Comparison of ENCODE assay signal across 8 cellular contexts in the genomic region with DNA sequence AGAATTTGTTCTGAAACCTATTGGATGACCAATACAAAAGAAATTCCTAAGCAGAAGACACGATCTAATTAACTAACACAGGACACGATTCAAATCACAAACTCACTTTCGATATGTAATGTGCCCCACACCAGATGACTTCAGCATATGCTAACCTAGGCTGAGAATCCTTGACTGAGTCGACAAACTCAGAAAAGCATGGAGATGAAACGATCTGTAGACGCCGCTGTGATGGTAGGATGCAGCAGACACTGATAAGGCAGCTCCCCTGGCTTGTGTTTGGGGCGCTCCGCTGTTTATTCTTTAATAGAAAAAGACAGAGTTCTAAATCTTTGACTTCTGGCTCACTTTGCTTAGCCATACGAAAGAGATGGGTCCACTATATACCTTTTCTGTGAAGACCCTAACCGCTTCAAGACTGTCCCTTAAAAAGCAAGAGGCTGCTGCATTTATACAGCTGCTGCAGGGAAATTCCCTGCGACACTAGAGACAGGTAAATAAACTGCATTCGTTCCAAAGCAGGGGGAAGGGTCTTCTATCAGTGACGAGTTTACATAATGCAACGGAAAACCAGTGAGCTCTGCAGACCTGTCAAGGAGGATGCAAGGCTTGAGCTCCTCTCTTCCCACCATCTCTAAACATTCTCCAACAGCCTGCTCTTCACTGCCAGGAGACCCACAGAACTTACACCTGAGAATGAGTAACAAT. TPM values are rescaled to one million over a fixed set of nuclear protein-coding genes. Genes with fewer than 3 reads are reported as not detected.
DNase-seq lines count a peak whose midpoint lies in the region; ATAC-seq and TF ChIP-seq lines count a peak whose summit lies in the region.

No MANE protein-coding gene starts in this region.

- H3K4me1 Mint-ChIP-seq in MCF 10A (ENCODE audit: insufficient read depth, unreplicated experiment), result peaks cover 21% of the 10 kb centered on the region
- peaks cover 28% of the 10 kb centered on the region for H3K4me1 Mint-ChIP-seq in memory B cell

- WGBS in aorta, 2 donors, result 31 to 33% methylated on average over 15 of the region's 15 CpGs

- POLR2A ChIA-PET in MCF 10A (lab: Yijun Ruan, JAX), result interaction anchor here (0.6 to 7.0 kb wide), 18 partner anchors 11 to 197 kb away, joined by 3 to 138 read pairs (median 7); partner anchors contain the start of genes METTL3, RAB2B, SUPT16H and TOX4

- H3K27me3 ChIP-seq in MG63, result no peaks in the 10 kb centered on the region
- H3K27me3 ChIP-seq in aorta (ENCODE audit: control insufficient read depth in 1 of 2, insufficient read depth in 2 of 2, low read length in 1 of 2), result no peaks in the 10 kb centered on the region

- TF ChIP-seq CTCF in MCF 10A (IDR thresholded peaks at IDR 0.05; ENCODE audit: unreplicated experiment), result no peak

- no peaks in the 10 kb centered on the region for H3K36me3 ChIP-seq in MG63
- no peaks in the 10 kb centered on the region for H3K36me3 ChIP-seq in aorta (ENCODE audit: control insufficient read depth in 1 of 2, insufficient read depth in 2 of 2, low read length in 1 of 2)

- no peaks in the 10 kb centered on the region for H3K9me3 Mint-ChIP-seq in MCF 10A (ENCODE audit: unreplicated experiment)
- H3K9me3 Mint-ChIP-seq in memory B cell, result no peaks in the 10 kb centered on the region

- peaks cover 8% of the 10 kb centered on the region for H3K36me3 Mint-ChIP-seq in MCF 10A (ENCODE audit: insufficient read depth, unreplicated experiment)
- H3K36me3 Mint-ChIP-seq in memory B cell, result peaks cover 12% of the 10 kb centered on the region

- no peak for ATAC-seq in memory B cell (ENCODE audit: low read depth)
- ATAC-seq in aorta (ENCODE audit: low FRiP score), result no peak
- no peak for ATAC-seq in HG03025 (IDR thresholded peaks at IDR 0.05; ENCODE audit: low FRiP score, unreplicated experiment)

- H3K4me3 Mint-ChIP-seq in MCF 10A (ENCODE audit: unreplicated experiment), result peak overlapping the region; percentile 92
- peak overlapping the region; percentile 96 for H3K4me3 Mint-ChIP-seq in memory B cell

- no peaks in the 10 kb centered on the region for H3K9me3 ChIP-seq in MG63
- H3K9me3 ChIP-seq in aorta (ENCODE audit: control insufficient read depth, low read length), result no peaks in the 10 kb centered on the region

- no peak overlapping the region for H3K27ac ChIP-seq in aorta (ENCODE audit: low read depth in 1 of 2, low read length in 2 of 2)

- DNase-seq in COLO668 (lab: John Stamatoyannopoulos, UW; ENCODE audit: unreplicated experiment) (peak; percentile 27), MG63 (no peak), MCF 10A (ENCODE audit: unreplicated experiment) (no peak), memory B cell (ENCODE audit: low spot score in 2 of 2) (no peak), aorta (no peak)
- DNase-seq in stimulated activated CD4-positive, alpha-beta T cell treated with anti-CD3 and anti-CD28 coated beads, Interleukin-2, amount 100 ng/mL, for 48 hours, result no peak
- DNase-seq in stimulated activated CD4-positive, alpha-beta T cell treated with anti-CD3 and anti-CD28 coated beads, Interleukin-15, amount 100 ng/mL, for 24 hours, result no peak

- H3K4me1 ChIP-seq in aorta (ENCODE audit: control insufficient read depth in 1 of 2, insufficient read depth in 2 of 2, low read length in 2 of 2), result peaks cover 0 to 2% of the 10 kb centered on the region in 2 donors

- peak overlapping the region; percentile 98 for H3K27ac Mint-ChIP-seq in MCF 10A (ENCODE audit: low read depth, unreplicated experiment)
- peak overlapping the region; percentile 98 for H3K27ac Mint-ChIP-seq in memory B cell

- CTCF ChIA-PET in MCF 10A (lab: Yijun Ruan, JAX), result interaction anchor here (0.6 to 6.4 kb wide), 15 partner anchors 10 to 1215 kb away, joined by 3 to 60 read pairs (median 5); partner anchors contain the start of genes RAB2B and TOX4

- intact Hi-C loops in MCF 10A (cut with micrococcal nuclease) (loop anchor here (1.0 to 10.0 kb wide), 4 partner anchors 18 to 220 kb away; partner anchors contain the start of gene SUPT16H), aorta (cut with DNase I) (loop anchor here in 1 of 2 donors (5.0 kb wide), 2 partner anchors 73 to 102 kb away; partner anchors contain the start of gene SUPT16H)

- BruUV-seq in MCF 10A (replicated peaks; lab: Mats Ljungman, UMichigan), result no TSS peak

- no peaks in the 10 kb centered on the region for H3K27me3 Mint-ChIP-seq in MCF 10A (ENCODE audit: insufficient read depth, unreplicated experiment)
- no peaks in the 10 kb centered on the region for H3K27me3 Mint-ChIP-seq in memory B cell

- H3K4me3 ChIP-seq in MG63, result peak overlapping the region; percentile 94
- peak overlapping the region; percentile 60 to 92 for H3K4me3 ChIP-seq in aorta (ENCODE audit: low read length in 2 of 2)

RNA-seq across cellular contexts. Expression of gene CHD8, which starts 0.9 kb away (rescaled TPM):
- 24.1 and 24.6 TPM in 2 replicates for total RNA-seq in MG63 (2014; rRNA removed; shearing (Covaris generic); ENCODE audit: low replicate concordance)
- total RNA-seq in MCF 10A (2022), result 70.7 and 78.1 TPM in 2 replicates
- total RNA-seq in aorta, result 10 to 100 TPM; 66.0 to 73.3 TPM
- polyA plus RNA-seq in aorta, result 10 to 100 TPM; 10.4 to 28.5 TPM

RNA-seq across cellular contexts. Expression of gene RAB2B, which starts 21.8 kb away (rescaled TPM):
- 6.5 and 7.2 TPM in 2 replicates for total RNA-seq in MG63 (2014; rRNA removed; shearing (Covaris generic); ENCODE audit: low replicate concordance)
- 22.8 and 23.3 TPM in 2 replicates for total RNA-seq in MCF 10A (2022)
- total RNA-seq in aorta, result 10 to 100 TPM; 30.5 to 31.6 TPM
- 10 to 100 TPM in 1 of 2 donors, 1 to 10 TPM in 1; 8.6 to 21.7 TPM for polyA plus RNA-seq in aorta

RNA-seq across cellular contexts. Expression of gene TOX4, which starts 22.0 kb away (rescaled TPM):
- total RNA-seq in MG63 (2014; rRNA removed; shearing (Covaris generic); ENCODE audit: low replicate concordance), result 26.9 and 75.1 TPM in 2 replicates
- total RNA-seq in MCF 10A (2022), result 84.1 and 105 TPM in 2 replicates
- 10 to 100 TPM; 67.8 to 75.7 TPM for total RNA-seq in aorta
- 10 to 100 TPM; 19.0 to 41.8 TPM for polyA plus RNA-seq in aorta

RNA-seq across cellular contexts. Expression of gene METTL3, which starts 56.1 kb away (rescaled TPM):
- 46.0 and 52.0 TPM in 2 replicates for total RNA-seq in MG63 (2014; rRNA removed; shearing (Covaris generic); ENCODE audit: low replicate concordance)
- total RNA-seq in MCF 10A (2022) (36.4 and 46.7 TPM in 2 replicates), aorta (10 to 100 TPM; 32.5 to 45.5 TPM)
- 10 to 100 TPM in 1 of 2 donors, 1 to 10 TPM in 1; 8.6 to 48.4 TPM for polyA plus RNA-seq in aorta
